Comparison of ENCODE assay signal across 8 cellular contexts in the genomic region with DNA sequence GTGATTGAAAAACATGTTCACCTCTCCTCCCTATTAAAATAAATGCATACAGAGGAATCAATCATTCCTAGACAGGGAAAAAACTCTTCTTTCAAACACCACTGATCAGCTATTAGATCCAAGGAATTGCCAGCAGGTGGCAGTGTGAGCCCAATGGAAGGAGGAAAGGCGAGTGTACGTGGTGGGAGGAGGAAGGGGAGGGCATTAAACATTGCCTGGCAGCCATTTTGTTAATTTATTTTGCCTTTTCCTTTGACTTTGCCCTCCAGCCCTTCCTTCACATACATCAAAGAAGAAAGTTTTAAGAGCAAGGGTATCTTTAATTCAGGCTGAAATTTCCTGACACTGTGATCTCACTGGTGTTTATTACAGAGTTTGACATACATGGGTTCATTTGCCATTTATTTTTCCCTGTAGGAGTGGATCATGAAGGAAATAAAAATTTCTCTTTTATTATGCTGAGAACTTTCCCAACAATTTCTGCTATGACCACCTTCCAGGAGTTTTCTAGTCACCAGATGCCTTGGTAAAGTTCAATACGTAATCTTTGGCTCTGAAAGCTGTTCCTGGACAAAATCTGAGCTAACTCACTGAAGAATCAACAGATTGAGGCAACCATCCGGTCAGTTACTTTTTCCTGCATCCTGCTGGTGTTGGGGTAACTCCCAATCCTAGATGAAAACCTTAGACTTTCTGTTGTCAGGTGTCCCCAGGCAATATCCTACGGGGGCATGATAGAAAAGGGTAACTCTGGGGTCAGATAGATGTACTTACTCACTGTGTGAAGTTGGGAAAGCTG. TPM values are rescaled to one million over a fixed set of nuclear protein-coding genes. Genes with fewer than 3 reads are reported as not detected.
DNase-seq lines count a peak whose midpoint lies in the region; ATAC-seq, FAIRE-seq and TF ChIP-seq lines count a peak whose summit lies in the region.

No MANE protein-coding gene starts in this region.

- ATAC-seq in HG02798 (IDR thresholded peaks at IDR 0.05; ENCODE audit: poor library complexity, unreplicated experiment): peak; percentile 43
- peak; percentile 69 for ATAC-seq in sciatic nerve
- ATAC-seq in GM19455 (IDR thresholded peaks at IDR 0.05; ENCODE audit: unreplicated experiment): no peak

- FAIRE-seq in TTC549 (lab: Jason Lieb, UNC): peak; percentile 82

- H3K27me3 Mint-ChIP-seq in brain: peaks cover 13% of the 10 kb centered on the region

- peak; percentile 93 to 94 for TF ChIP-seq CTCF in brain (conservative IDR thresholded peaks at IDR 0.05)

- intact Hi-C loops in sciatic nerve (cut with DNase I): loop anchor here (5.0 kb wide), 1 partner anchor 86 kb away; no protein-coding TSS in a partner anchor

- DNase-seq in Daoy (ENCODE audit: low read depth) (peak; percentile 96), NCI-H2081 (lab: John Stamatoyannopoulos, UW) (peak; percentile 82 to 84), iPS DF 4.7 (ENCODE audit: extremely low read depth, low spot score) (peak; percentile 69), sciatic nerve (ENCODE audit: low spot score) (peak; percentile 96)

- peaks cover 0 to 3% (median 0%) of the 10 kb centered on the region in 5 experiments for H3K9me3 Mint-ChIP-seq in brain

- peaks cover 3% of the 10 kb centered on the region for H3K36me3 Mint-ChIP-seq in brain

- peak overlapping the region; percentile 91 to 99 (median 96) for H3K4me3 Mint-ChIP-seq in brain

- H3K4me1 Mint-ChIP-seq in brain: peaks cover 60% of the 10 kb centered on the region

- H3K27ac Mint-ChIP-seq in brain: peak overlapping the region; percentile 93 to 99 (median 94)

RNA-seq across cellular contexts. Expression of gene GNAI3, which starts 1.9 kb away (rescaled TPM):
- 24.1 and 24.6 TPM in 2 replicates for total RNA-seq in Daoy (2014; rRNA removed; shearing (Covaris generic))
- 5.6 TPM for polyA plus RNA-seq in brain (ENCODE audit: insufficient read depth, low read depth, low replicate concordance)
- total RNA-seq in sciatic nerve: 7.0 TPM

RNA-seq across cellular contexts. Expression of gene GPR61, which starts 6.8 kb away (rescaled TPM):
- not detected in 2 replicates for total RNA-seq in Daoy (2014; rRNA removed; shearing (Covaris generic))
- 1.6 TPM for polyA plus RNA-seq in brain (ENCODE audit: insufficient read depth, low read depth, low replicate concordance)
- not detected for total RNA-seq in sciatic nerve

RNA-seq across cellular contexts. Expression of gene AMIGO1, which starts 37.0 kb away (rescaled TPM):
- total RNA-seq in Daoy (2014; rRNA removed; shearing (Covaris generic)): 3.2 and 3.7 TPM in 2 replicates
- 19.2 TPM for polyA plus RNA-seq in brain (ENCODE audit: insufficient read depth, low read depth, low replicate concordance)
- total RNA-seq in sciatic nerve: 15.6 TPM

RNA-seq across cellular contexts. Expression of gene CYB561D1, which starts 52.6 kb away (rescaled TPM):
- total RNA-seq in Daoy (2014; rRNA removed; shearing (Covaris generic)): 5.8 and 9.2 TPM in 2 replicates
- 7.5 TPM for polyA plus RNA-seq in brain (ENCODE audit: insufficient read depth, low read depth, low replicate concordance)
- 7.6 TPM for total RNA-seq in sciatic nerve
